Comparison of ENCODE assay signal across 8 cellular contexts in the genomic region with DNA sequence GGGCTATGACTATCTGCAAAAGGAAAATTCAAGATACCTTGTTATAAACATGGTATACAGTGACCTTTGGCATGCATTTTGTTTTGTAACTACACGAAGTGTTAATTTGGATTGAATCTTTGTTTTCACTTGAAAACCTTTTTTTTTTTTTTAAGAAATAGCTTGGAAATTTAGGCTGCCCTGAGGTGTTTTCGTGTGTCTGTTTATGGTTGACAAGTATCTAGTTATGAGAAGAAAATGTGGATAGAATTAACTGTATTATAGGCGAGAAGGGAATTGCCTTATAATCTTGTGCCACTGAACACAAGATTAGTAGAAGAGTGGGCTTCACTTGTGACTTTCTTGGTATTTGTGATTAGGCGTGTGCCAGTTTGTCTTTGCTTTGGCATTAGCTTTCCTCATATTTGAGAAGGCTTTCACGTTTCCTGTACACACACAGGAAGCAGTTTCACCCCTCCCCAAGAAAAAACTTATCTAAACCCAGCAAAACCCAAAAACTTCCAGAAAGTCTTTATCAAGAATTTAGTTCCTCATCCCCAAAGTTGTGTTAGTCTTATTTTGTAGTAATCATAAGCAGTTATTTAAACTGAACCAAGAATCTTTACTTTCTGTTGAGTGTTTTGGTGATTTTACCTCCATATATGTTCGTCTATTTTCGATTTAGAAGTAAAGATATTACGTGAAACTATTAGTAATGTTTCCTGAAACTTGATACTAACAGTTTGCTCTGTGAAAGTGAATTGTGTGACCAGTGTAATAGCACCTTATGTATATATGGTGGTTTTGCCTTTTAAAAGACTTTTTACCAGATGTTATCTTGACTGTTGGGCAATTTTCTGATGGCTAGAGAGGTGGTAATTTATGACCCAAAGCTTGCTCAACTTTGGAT. TPM values are rescaled to one million over a fixed set of nuclear protein-coding genes. Genes with fewer than 3 reads are reported as not detected.
DNase-seq lines count a peak whose midpoint lies in the region; ATAC-seq and TF ChIP-seq lines count a peak whose summit lies in the region.

No MANE protein-coding gene starts in this region.

- DNase-seq in GM10248 (ENCODE audit: extremely low spot score) (peak; percentile 29), iris pigment epithelial cell (ENCODE audit: low read depth) (peak; percentile 83), type B pancreatic cell (ENCODE audit: extremely low spot score, unreplicated experiment) (no peak), hepatic stellate cell (ENCODE audit: low spot score) (no peak)
- no peak for DNase-seq in activated effector memory CD4-positive, alpha-beta T cell treated with anti-CD3 and anti-CD28 coated beads, Interleukin-2, amount 50 U/mL, for 16 hours

- peaks cover 11% of the 10 kb centered on the region for H3K36me3 Mint-ChIP-seq in type B pancreatic cell

- H3K4me3 Mint-ChIP-seq in type B pancreatic cell: peak overlapping the region; percentile 91

- POLR2A ChIA-PET in GM10248 (lab: Yijun Ruan, JAX): no interaction called here

- CTCF ChIA-PET in GM10248 (lab: Yijun Ruan, JAX): interaction anchor here (1.0 to 2.4 kb wide), 3 partner anchors 10 to 37 kb away, joined by 3 to 8 read pairs (median 6); no protein-coding TSS in a partner anchor

- H3K9me3 Mint-ChIP-seq in type B pancreatic cell: no peaks in the 10 kb centered on the region

- H3K27ac Mint-ChIP-seq in type B pancreatic cell: peak overlapping the region; percentile 95

- H3K27me3 Mint-ChIP-seq in type B pancreatic cell: no peaks in the 10 kb centered on the region

- H3K4me3 ChIP-seq in WI38 (ENCODE audit: low read depth, low read length): peak overlapping the region; percentile 70

- ATAC-seq in HG02938 (IDR thresholded peaks at IDR 0.05; ENCODE audit: unreplicated experiment) (peak; percentile 31), HG02588 (IDR thresholded peaks at IDR 0.05; ENCODE audit: unreplicated experiment) (no peak)

- no peak for TF ChIP-seq CTCF in GM10248 (IDR thresholded peaks at IDR 0.05; ENCODE audit: control extremely low read depth, extremely low read depth, low read depth, missing control alignments)
- TF ChIP-seq CTCF in WI38 (IDR thresholded peaks at IDR 0.05; ENCODE audit: low read depth, low read length): no peak
- no peak for TF ChIP-seq CTCF in type B pancreatic cell (conservative IDR thresholded peaks at IDR 0.05)

- H3K4me1 Mint-ChIP-seq in type B pancreatic cell (ENCODE audit: unreplicated experiment): peaks cover 46% of the 10 kb centered on the region

RNA-seq across cellular contexts. Expression of gene DYRK1A, which starts 3.8 kb away (rescaled TPM):
- total RNA-seq in type B pancreatic cell (ENCODE audit: low replicate concordance): 63.0 and 70.6 TPM in 2 replicates

Comparison
In these comparisons a context has a peak if more than half of its experiments do, and no peak if none do; other contexts are left out.
1. DNase-seq: peak in GM10248 (single experiment) and iris pigment epithelial cell (single experiment); none in type B pancreatic cell (single experiment), hepatic stellate cell (single experiment) and activated effector memory CD4-positive, alpha-beta T cell treated with anti-CD3 and anti-CD28 coated beads, Interleukin-2, amount 50 U/mL, for 16 hours (single experiment).